10 cellular contexts compared by ENCODE assay signal in genomic region chr13:46607768-46608553, GRCh38. TPM values are rescaled to one million over a fixed set of nuclear protein-coding genes. Genes with fewer than 3 reads are reported as not detected.
DNase-seq lines count a peak whose midpoint lies in the region; ATAC-seq and TF ChIP-seq lines count a peak whose summit lies in the region.
"Had no signal": no experiment of that assay in that cellular context is flagged by ENCODE, and none has a peak within 500 bp of the region (broad histone marks: within the 10 kb centered on the region; RNA-seq: fewer than 3 reads in every experiment).

No MANE protein-coding gene starts in this region.

- peaks cover 0 to 3% (median 0%) of the 10 kb centered on the region in 3 donors for H3K27me3 Mint-ChIP-seq in CD14-positive monocyte (ENCODE audit: low read depth in 3 of 3)
- H3K27me3 Mint-ChIP-seq in memory B cell = no peaks in the 10 kb centered on the region

- TF ChIP-seq CTCF in CD14-positive monocyte (IDR thresholded peaks at IDR 0.05) = no peak
- TF ChIP-seq CTCF in OCI-LY7 (conservative IDR thresholded peaks at IDR 0.05; ENCODE audit: low read length) = no peak

- intact Hi-C loops in CD14-positive monocyte (cut with micrococcal nuclease) (loop anchor here in 1 of 2 donors (5.0 kb wide), 1 partner anchor 56 kb away; the partner anchor contains the start of gene LRCH1), OCI-LY7 (cut with micrococcal nuclease; ENCODE audit: unreplicated experiment) (no loop called here)

- H3K27ac ChIP-seq in OCI-LY7 (ENCODE audit: low read depth, low read length, poor library complexity, severe bottlenecking) = no peak overlapping the region

- H4K20me1 ChIP-seq in OCI-LY7 (ENCODE audit: insufficient read depth, low read length) = peaks cover 18% of the 10 kb centered on the region

- POLR2A ChIA-PET in OCI-LY7 (lab: Charles Lee) = interaction anchor here (1.0 to 4.0 kb wide), 2 partner anchors 7 to 12 kb away, joined by 4 to 18 read pairs; no protein-coding TSS in a partner anchor

- H2AFZ ChIP-seq in OCI-LY7 (ENCODE audit: low read length) = no peak overlapping the region

- no peaks in the 10 kb centered on the region for H3K36me3 ChIP-seq in OCI-LY7 (ENCODE audit: insufficient read depth, low read length)

- H3K4me3 Mint-ChIP-seq in CD14-positive monocyte (no peak overlapping the region), memory B cell (no peak overlapping the region)

- DNase-seq in CD14-positive monocyte (ENCODE audit: low spot score) = no peak
- DNase-seq in OCI-LY7 (ENCODE audit: low spot score) = no peak
- DNase-seq in memory B cell (ENCODE audit: low spot score in 2 of 2) = no peak
- DNase-seq in NCI-H2227 treated with DMSO at 0.1 percent for 48 hours (lab: John Stamatoyannopoulos, UW) = no peak
- DNase-seq: stimulated activated CD8-positive, alpha-beta memory T cell treated with anti-CD3 and anti-CD28 coated beads, Interleukin-4, amount 100 ng/mL, for 48 hours; T1000 had no signal

- H3K4me1 Mint-ChIP-seq in CD14-positive monocyte (peaks cover 52% of the 10 kb centered on the region), memory B cell (peaks cover 49% of the 10 kb centered on the region)

- H3K79me2 ChIP-seq in OCI-LY7 (ENCODE audit: insufficient read depth, low read depth, low read length) = peaks cover 99% of the 10 kb centered on the region

- no peaks in the 10 kb centered on the region for H3K9me3 Mint-ChIP-seq in CD14-positive monocyte
- no peaks in the 10 kb centered on the region for H3K9me3 Mint-ChIP-seq in memory B cell

- BruUV-seq in OCI-LY7 (replicated peaks; lab: Mats Ljungman, UMichigan) = no TSS peak

- no peak overlapping the region for H3K4me3 ChIP-seq in OCI-LY7 (ENCODE audit: low read depth, low read length, poor library complexity, severe bottlenecking)

- H3K27ac Mint-ChIP-seq in CD14-positive monocyte = peak overlapping the region in 4 of 7 donors; percentile 39 to 65 (median 54)
- H3K27ac Mint-ChIP-seq in memory B cell = peak overlapping the region; percentile 91

- no peaks in the 10 kb centered on the region for H3K9me2 ChIP-seq in OCI-LY7 (ENCODE audit: insufficient read depth, low read length)

- 0 out of 2 replicates have a peak overlapping the region, but pooled peaks have one; percentile 46 for H3K4me2 ChIP-seq in OCI-LY7 (ENCODE audit: low read length)

- H3K4me1 ChIP-seq in OCI-LY7 (ENCODE audit: insufficient read depth, low read length, poor library complexity, severe bottlenecking) = peaks cover 66% of the 10 kb centered on the region

- no peaks in the 10 kb centered on the region for H3K9me3 ChIP-seq in OCI-LY7 (ENCODE audit: low read length)

- CTCF ChIA-PET in OCI-LY7 (lab: Charles Lee; ENCODE audit: unreplicated experiment) = no interaction called here

- ATAC-seq in GM19463 (IDR thresholded peaks at IDR 0.05; ENCODE audit: unreplicated experiment) (peak; percentile 56), memory B cell (ENCODE audit: low read depth) (no peak), HG03469 (IDR thresholded peaks at IDR 0.05; ENCODE audit: unreplicated experiment) (no peak), GM19455 (IDR thresholded peaks at IDR 0.05; ENCODE audit: unreplicated experiment) (no peak), HG03521 (IDR thresholded peaks at IDR 0.05; ENCODE audit: unreplicated experiment) (no peak)

- H3K36me3 Mint-ChIP-seq in CD14-positive monocyte = peaks cover 0 to 3% of the 10 kb centered on the region in 2 donors
- no peaks in the 10 kb centered on the region for H3K36me3 Mint-ChIP-seq in memory B cell

RNA-seq across cellular contexts. Expression of gene LRCH1, which starts 55.0 kb away (rescaled TPM):
- polyA plus RNA-seq in CD14-positive monocyte = 1 to 10 TPM in 1 of 2 donors, under 1 TPM in 1; 0.88 to 2.1 TPM
- total RNA-seq in OCI-LY7 (2014; rRNA removed; shearing (Covaris generic)) = 14.9 and 16.7 TPM in 2 replicates
- total RNA-seq in OCI-LY7 (2022) = 27.8 and 35.7 TPM in 2 replicates
